21 cellular contexts compared by ENCODE assay signal in genomic region chr6:83182114-83182513, GRCh38. TPM values are rescaled to one million over a fixed set of nuclear protein-coding genes. Genes with fewer than 3 reads are reported as not detected.
A peak's percentile ranks its signal among the peaks of the same experiment; 100 is the strongest.
DNase-seq lines count a peak whose midpoint lies in the region; ATAC-seq and TF ChIP-seq lines count a peak whose summit lies in the region.
"Had no signal": no experiment of that assay in that cellular context is flagged by ENCODE, and none has a peak within 500 bp of the region (broad histone marks: within the 10 kb centered on the region; RNA-seq: fewer than 3 reads in every experiment).

No MANE protein-coding gene starts in this region.

- H2AK5ac ChIP-seq in mesenchymal stem cell (ENCODE audit: low read length, severe bottlenecking), result no peak overlapping the region

- H3K9ac ChIP-seq in mesenchymal stem cell (ENCODE audit: low read length), result peak overlapping the region; percentile 63
- H3K9ac ChIP-seq in subcutaneous abdominal adipose tissue (ENCODE audit: low read length in 5 of 5), result no peak overlapping the region

- H2BK15ac ChIP-seq in mesenchymal stem cell (ENCODE audit: low read depth, poor library complexity, severe bottlenecking), result no peak overlapping the region

- no peaks in the 10 kb centered on the region for H3K9me3 ChIP-seq in mesenchymal stem cell (ENCODE audit: control insufficient read depth, low read length)
- H3K9me3 ChIP-seq in subcutaneous abdominal adipose tissue (ENCODE audit: control insufficient read depth in 5 of 5, low read length in 5 of 5), result no peaks in the 10 kb centered on the region
- H3K9me3 ChIP-seq: Peyer's patch had no signal

- H3K9me3 Mint-ChIP-seq in activated T-cell treated with anti-CD3 and anti-CD28 coated beads, Interleukin-2, amount 50 U/mL, for 72 hours, result no peaks in the 10 kb centered on the region
- H3K9me3 Mint-ChIP-seq in activated T-cell treated with anti-CD3 and anti-CD28 coated beads, Interleukin-2, amount 50 U/mL, for 24 hours, result no peaks in the 10 kb centered on the region
- H3K9me3 Mint-ChIP-seq: CD8-positive, alpha-beta T cell had no signal

- H3K79me1 ChIP-seq in mesenchymal stem cell (replicated peaks; ENCODE audit: low read length, poor library complexity, severe bottlenecking), result peaks cover 22% of the 10 kb centered on the region

- H3K27me3 Mint-ChIP-seq in activated T-cell treated with anti-CD3 and anti-CD28 coated beads, Interleukin-2, amount 50 U/mL, for 72 hours (ENCODE audit: low read depth), result no peaks in the 10 kb centered on the region
- no peaks in the 10 kb centered on the region for H3K27me3 Mint-ChIP-seq in activated T-cell treated with anti-CD3 and anti-CD28 coated beads, Interleukin-2, amount 50 U/mL, for 24 hours

- no peak overlapping the region for H3K4ac ChIP-seq in mesenchymal stem cell (ENCODE audit: low read depth in 1 of 2, low read length in 2 of 2)

- H2BK12ac ChIP-seq in mesenchymal stem cell (ENCODE audit: low read length in 2 of 2), result no peak overlapping the region

- H4K91ac ChIP-seq in mesenchymal stem cell (ENCODE audit: low read length), result no peak overlapping the region

- H3K27ac Mint-ChIP-seq in activated T-cell treated with anti-CD3 and anti-CD28 coated beads, Interleukin-2, amount 50 U/mL, for 72 hours, result peak overlapping the region; percentile 72
- no peak overlapping the region for H3K27ac Mint-ChIP-seq in activated T-cell treated with anti-CD3 and anti-CD28 coated beads, Interleukin-2, amount 50 U/mL, for 24 hours
- H3K27ac Mint-ChIP-seq: CD8-positive, alpha-beta T cell had no signal

- H3K36me3 Mint-ChIP-seq in activated T-cell treated with anti-CD3 and anti-CD28 coated beads, Interleukin-2, amount 50 U/mL, for 72 hours (ENCODE audit: insufficient read depth in 2 of 2), result peaks cover 5 to 23% of the 10 kb centered on the region in 2 donors
- H3K36me3 Mint-ChIP-seq in activated T-cell treated with anti-CD3 and anti-CD28 coated beads, Interleukin-2, amount 50 U/mL, for 24 hours (ENCODE audit: low read depth), result peaks cover 93% of the 10 kb centered on the region

- no peak overlapping the region for H3K4me3 Mint-ChIP-seq in activated T-cell treated with anti-CD3 and anti-CD28 coated beads, Interleukin-2, amount 50 U/mL, for 72 hours
- H3K4me3 Mint-ChIP-seq in activated T-cell treated with anti-CD3 and anti-CD28 coated beads, Interleukin-2, amount 50 U/mL, for 24 hours, result no peak overlapping the region
- H3K4me3 Mint-ChIP-seq: CD8-positive, alpha-beta T cell had no signal

- H3K23ac ChIP-seq in mesenchymal stem cell (ENCODE audit: low read length in 2 of 2), result no peak overlapping the region

- H3K27me3 ChIP-seq in brain microvascular endothelial cell (replicated peaks), result no peaks in the 10 kb centered on the region
- no peaks in the 10 kb centered on the region for H3K27me3 ChIP-seq in mesenchymal stem cell (ENCODE audit: control insufficient read depth in 1 of 2, insufficient read depth in 1 of 2, low read length in 2 of 2)
- H3K27me3 ChIP-seq in subcutaneous abdominal adipose tissue (ENCODE audit: control insufficient read depth in 5 of 5, insufficient read depth in 4 of 5, low read length in 5 of 5), result no peaks in the 10 kb centered on the region
- H3K27me3 ChIP-seq: Peyer's patch had no signal

- no peak overlapping the region for H3K4me2 ChIP-seq in mesenchymal stem cell (ENCODE audit: low read length, poor library complexity, severe bottlenecking)

- H3K4me3 ChIP-seq in brain microvascular endothelial cell (ENCODE audit: low read depth, low read length) (no peak overlapping the region), mesenchymal stem cell (ENCODE audit: insufficient read depth in 1 of 2, low read depth in 1 of 2, low read length in 2 of 2) (no peak overlapping the region), subcutaneous abdominal adipose tissue (ENCODE audit: low read depth in 1 of 5, low read length in 5 of 5) (no peak overlapping the region)
- H3K4me3 ChIP-seq: Peyer's patch had no signal

- H3K36me3 ChIP-seq in brain microvascular endothelial cell (replicated peaks) (peaks cover 74% of the 10 kb centered on the region), mesenchymal stem cell (ENCODE audit: control insufficient read depth in 1 of 2, insufficient read depth in 2 of 2, low read depth in 1 of 2, low read length in 2 of 2) (peaks cover 11 to 83% of the 10 kb centered on the region in 2 experiments), subcutaneous abdominal adipose tissue (ENCODE audit: control insufficient read depth in 5 of 5, insufficient read depth in 5 of 5, low read length in 5 of 5) (peaks cover 56 to 69% (median 59%) of the 10 kb centered on the region in 5 donors)

- no peak for TF ChIP-seq CTCF in brain microvascular endothelial cell (IDR thresholded peaks at IDR 0.05; ENCODE audit: low read depth, low read length, missing control alignments)

- no peak overlapping the region for H2BK120ac ChIP-seq in mesenchymal stem cell (ENCODE audit: low read depth, low read length)

- peak overlapping the region; percentile 88 for H3K27ac ChIP-seq in brain microvascular endothelial cell
- no peak overlapping the region for H3K27ac ChIP-seq in mesenchymal stem cell (ENCODE audit: low read length, poor library complexity, severe bottlenecking)
- H3K27ac ChIP-seq in subcutaneous abdominal adipose tissue (ENCODE audit: low read depth, low read length), result peak overlapping the region; percentile 76
- H3K27ac ChIP-seq: 22Rv1, HL-60, Peyer's patch had no signal

- H2AFZ ChIP-seq in mesenchymal stem cell (ENCODE audit: low read depth, low read length), result no peak overlapping the region

- no peak overlapping the region for H2BK5ac ChIP-seq in mesenchymal stem cell (ENCODE audit: low read depth, low read length, poor library complexity, severe bottlenecking)

- 88% methylated on average over 1 of the region's 1 CpG for WGBS in mesenchymal stem cell

- H4K8ac ChIP-seq in mesenchymal stem cell (ENCODE audit: low read length), result no peak overlapping the region

- H3K18ac ChIP-seq in mesenchymal stem cell (ENCODE audit: low read depth in 1 of 2, low read length in 2 of 2), result no peak overlapping the region

- H3K4me1 ChIP-seq in mesenchymal stem cell (ENCODE audit: control insufficient read depth, insufficient read depth, low read depth, low read length) (no peaks in the 10 kb centered on the region), subcutaneous abdominal adipose tissue (ENCODE audit: control insufficient read depth in 5 of 5, insufficient read depth in 5 of 5, low read length in 5 of 5) (peaks cover 0 to 1% (median 0%) of the 10 kb centered on the region in 5 donors)
- H3K4me1 ChIP-seq: Peyer's patch had no signal

- DNase-seq in activated T-cell treated with anti-CD3 and anti-CD28 coated beads, Interleukin-2, amount 50 U/mL, for 72 hours, result no peak
- no peak for DNase-seq in activated T-cell treated with anti-CD3 and anti-CD28 coated beads, Interleukin-2, amount 50 U/mL, for 24 hours
- DNase-seq in brain microvascular endothelial cell, result no peak
- peak; percentile 38 for DNase-seq in mesenchymal stem cell
- DNase-seq in GF-D8 (lab: John Stamatoyannopoulos, UW), result no peak
- DNase-seq in AML-193 (lab: John Stamatoyannopoulos, UW), result no peak
- DNase-seq: C1 segment of cervical spinal cord; CD8-positive, alpha-beta T cell; DND-41; KG1; NCI-H1092 treated with DMSO at 0.1 percent for 48 hours; NCI-H2029 treated with DMSO at 0.1 percent for 48 hours; NCI-H226; NCI-H510A treated with DMSO at 0.1 percent for 48 hours; NCI-H748 treated with DMSO at 0.1 percent for 48 hours; Peyer's patch had no signal

- in situ Hi-C loops in brain microvascular endothelial cell (cut with HindIII; ENCODE audit: low pct_ligation_motif_present, low sequenced_read_pairs), result no loop called here

- H3K4me1 Mint-ChIP-seq in activated T-cell treated with anti-CD3 and anti-CD28 coated beads, Interleukin-2, amount 50 U/mL, for 72 hours (ENCODE audit: low read depth), result no peaks in the 10 kb centered on the region
- peaks cover 9% of the 10 kb centered on the region for H3K4me1 Mint-ChIP-seq in activated T-cell treated with anti-CD3 and anti-CD28 coated beads, Interleukin-2, amount 50 U/mL, for 24 hours (ENCODE audit: low read depth)

- H3K14ac ChIP-seq in mesenchymal stem cell (ENCODE audit: low read length in 2 of 2), result no peak overlapping the region

- no peak for ATAC-seq in activated T-cell treated with anti-CD3 and anti-CD28 coated beads, Interleukin-2, amount 50 U/mL, for 72 hours (replicated peaks in 1 of 2)
- ATAC-seq in GM19397 (IDR thresholded peaks at IDR 0.05; ENCODE audit: unreplicated experiment), result no peak
- ATAC-seq: CD8-positive, alpha-beta T cell; SK-N-SH treated with all-trans-retinoic acid at 6 μM for 48 hours had no signal

RNA-seq across cellular contexts. Expression of gene PGM3, which starts 11.0 kb away (rescaled TPM):
- 10 to 100 TPM; 22.4 to 34.1 TPM for total RNA-seq in activated T-cell treated with anti-CD3 and anti-CD28 coated beads, Interleukin-2, amount 50 U/mL, for 72 hours
- 45.4 TPM for polyA plus RNA-seq in mesenchymal stem cell (2013, experiment 1 of 2)
- polyA plus RNA-seq in mesenchymal stem cell (2013, experiment 2 of 2), result 46.8 TPM

RNA-seq across cellular contexts. Expression of gene RWDD2A, which starts 11.0 kb away (rescaled TPM):
- total RNA-seq in activated T-cell treated with anti-CD3 and anti-CD28 coated beads, Interleukin-2, amount 50 U/mL, for 72 hours, result 1 to 10 TPM; 2.8 to 3.4 TPM
- polyA plus RNA-seq in mesenchymal stem cell (2013, experiment 1 of 2), result 6.0 TPM
- polyA plus RNA-seq in mesenchymal stem cell (2013, experiment 2 of 2), result 6.4 TPM
